10 cellular contexts compared by ENCODE assay signal in the genomic region with DNA sequence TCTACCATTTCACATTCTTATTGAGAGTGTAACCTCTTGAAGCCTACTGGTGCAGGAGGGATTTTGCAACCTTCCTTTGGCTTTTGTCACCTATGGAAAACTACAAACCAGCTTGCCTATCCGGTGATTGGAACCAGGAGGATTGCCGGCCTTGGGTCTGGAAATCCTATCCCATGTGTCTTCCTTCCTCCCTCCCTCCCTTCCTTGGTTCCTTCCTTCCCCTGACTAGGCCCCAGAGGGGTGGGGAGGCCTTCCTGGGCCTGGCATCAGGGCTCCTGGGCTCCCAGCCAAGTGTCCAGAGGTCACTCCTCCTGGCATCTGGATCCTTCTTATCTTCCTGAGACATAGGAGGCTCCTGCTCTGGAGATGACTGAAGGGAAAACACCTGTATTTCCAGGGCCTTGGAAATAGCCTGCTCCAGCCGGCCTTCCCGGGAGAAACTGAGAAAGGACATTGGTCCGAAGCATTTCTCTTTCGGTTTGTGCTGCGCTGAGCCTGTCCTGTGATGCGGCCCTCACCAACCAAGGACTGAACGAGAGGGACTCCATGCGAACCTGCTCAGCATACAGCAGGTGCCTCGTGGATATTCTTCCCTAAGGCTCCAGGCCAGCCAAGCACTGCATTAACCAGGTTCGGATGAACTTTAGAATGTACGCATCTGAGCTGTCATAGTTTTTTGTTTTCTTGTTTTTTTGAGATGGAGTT. TPM values are rescaled to one million over a fixed set of nuclear protein-coding genes. Genes with fewer than 3 reads are reported as not detected.
DNase-seq lines count a peak whose midpoint lies in the region; ATAC-seq, FAIRE-seq and TF ChIP-seq lines count a peak whose summit lies in the region.
"Had no signal": no experiment of that assay in that cellular context is flagged by ENCODE, and none has a peak within 500 bp of the region (broad histone marks: within the 10 kb centered on the region; RNA-seq: fewer than 3 reads in every experiment).

No MANE protein-coding gene starts in this region.

- ATAC-seq in GM23338 (no peak), heart left ventricle (peak in 2 of 4 donors; percentile 1 to 4), GM18519 (IDR thresholded peaks at IDR 0.05; ENCODE audit: low FRiP score, unreplicated experiment) (no peak), HG03039 (IDR thresholded peaks at IDR 0.05; ENCODE audit: unreplicated experiment) (no peak)

- FAIRE-seq in urothelium cell line (lab: Jason Lieb, UNC): no peak

- H3K4me3 Mint-ChIP-seq in GM23338: no peak overlapping the region

- H3K4me1 ChIP-seq in GM23338 (ENCODE audit: insufficient read depth): peaks cover 39% of the 10 kb centered on the region
- peaks cover 12 to 83% (median 50%) of the 10 kb centered on the region in 12 donors for H3K4me1 ChIP-seq in heart left ventricle
- H3K4me1 ChIP-seq in prostate gland (replicated peaks): peaks cover 23% of the 10 kb centered on the region
- H3K4me1 ChIP-seq: SJSA1 had no signal

- TF ChIP-seq CTCF in GM23338 (conservative IDR thresholded peaks at IDR 0.05; ENCODE audit: low read depth in 2 of 2) (no peak), heart left ventricle (IDR thresholded peaks at IDR 0.05) (no peak), prostate gland (IDR thresholded peaks at IDR 0.05) (no peak), GM10248 (IDR thresholded peaks at IDR 0.05; ENCODE audit: control extremely low read depth, extremely low read depth, low read depth, missing control alignments) (no peak)

- peaks cover 9% of the 10 kb centered on the region for H3K27me3 Mint-ChIP-seq in GM23338 (ENCODE audit: insufficient read depth, low read depth, poor library complexity)

- H3K79me2 ChIP-seq in GM23338 (replicated peaks; ENCODE audit: insufficient read depth): no peaks in the 10 kb centered on the region

- H3K4me1 Mint-ChIP-seq in GM23338: peaks cover 41% of the 10 kb centered on the region

- 0 out of 2 replicates have a peak overlapping the region, but pooled peaks have one; percentile 100 for H2AFZ ChIP-seq in GM23338

- CTCF ChIA-PET in GM10248 (lab: Yijun Ruan, JAX): no interaction called here

- WGBS in heart left ventricle, 4 donors: 50 to 70% (median 64%) methylated on average over 13 of the region's 13 CpGs
- WGBS in prostate gland: 89% methylated on average over 13 of the region's 13 CpGs

- no peaks in the 10 kb centered on the region for H3K9me3 Mint-ChIP-seq in GM23338

- H3K36me3 Mint-ChIP-seq in GM23338 (ENCODE audit: low read depth): no peaks in the 10 kb centered on the region

- H3K27me3 ChIP-seq in GM23338 (ENCODE audit: insufficient read depth) (no peaks in the 10 kb centered on the region), heart left ventricle (no peaks in the 10 kb centered on the region), prostate gland (replicated peaks; ENCODE audit: insufficient read depth) (no peaks in the 10 kb centered on the region)
- H3K27me3 ChIP-seq: SJSA1 had no signal

- H3K9me2 ChIP-seq in GM23338 (ENCODE audit: insufficient read depth): no peaks in the 10 kb centered on the region

- H3K4me2 ChIP-seq in GM23338: 0 out of 2 replicates have a peak overlapping the region, but pooled peaks have one; percentile 32

- H3K4me3 ChIP-seq in GM23338: no peak overlapping the region
- peak overlapping the region in 2 of 12 donors; percentile 16 to 20 for H3K4me3 ChIP-seq in heart left ventricle
- no peak overlapping the region for H3K4me3 ChIP-seq in prostate gland
- H3K4me3 ChIP-seq: SJSA1 had no signal

- TF ChIP-seq POLR2A in heart left ventricle (IDR thresholded peaks at IDR 0.05) (no peak), prostate gland (IDR thresholded peaks at IDR 0.05) (no peak)

- no peak overlapping the region for H3K27ac Mint-ChIP-seq in GM23338

- no peaks in the 10 kb centered on the region for H4K20me1 ChIP-seq in GM23338 (replicated peaks; ENCODE audit: insufficient read depth)

- DNase-seq in GM23338 (ENCODE audit: low spot score): no peak
- peak; percentile 44 for DNase-seq in SK-N-DZ (ENCODE audit: low spot score)
- peak; percentile 48 to 72 (median 58) for DNase-seq in heart left ventricle
- no peak for DNase-seq in prostate gland (ENCODE audit: low spot score)
- DNase-seq in GM10248 (ENCODE audit: extremely low spot score): no peak
- no peak for DNase-seq in urothelium cell line (ENCODE audit: low spot score)
- DNase-seq: activated naive CD4-positive, alpha-beta T cell had no signal

- intact Hi-C loops in heart left ventricle (cut with DNase I): loop anchor here in 9 of 10 donors (1.0 to 5.0 kb wide), 9 partner anchors 33 to 72 kb away; a partner anchor contains a TSS
- intact Hi-C loops in prostate gland (cut with DNase I): loop anchor here (5.0 kb wide), 1 partner anchor 43 kb away; a partner anchor contains a TSS

- no peaks in the 10 kb centered on the region; the same call in none of the 2 replicates for H3F3A ChIP-seq in GM23338 (replicated peaks; ENCODE audit: low read depth)

- POLR2A ChIA-PET in GM10248 (lab: Yijun Ruan, JAX): no interaction called here

- H3K36me3 ChIP-seq in GM23338 (ENCODE audit: insufficient read depth) (no peaks in the 10 kb centered on the region), heart left ventricle (no peaks in the 10 kb centered on the region), prostate gland (no peaks in the 10 kb centered on the region)
- H3K36me3 ChIP-seq: SJSA1 had no signal

- H3K9me3 ChIP-seq in heart left ventricle: no peaks in the 10 kb centered on the region
- H3K9me3 ChIP-seq in prostate gland: no peaks in the 10 kb centered on the region
- H3K9me3 ChIP-seq: SJSA1 had no signal

- H3K27ac ChIP-seq in GM23338 (ENCODE audit: low read depth) (no peak overlapping the region), heart left ventricle (peak overlapping the region; percentile 72 to 97 (median 92)), prostate gland (peak overlapping the region; percentile 52 to 84)
- H3K27ac ChIP-seq: SJSA1 had no signal

TF ChIP-seq in GM23338, 12 proteins besides CTCF, POLR2A, EP300 and RAD21 (continues in another document):
- TF ChIP-seq CREB1 (CRISPR knock-in tag; IDR thresholded peaks at IDR 0.05; ENCODE audit: low read depth): no peak
- TF ChIP-seq, protein P1, sequence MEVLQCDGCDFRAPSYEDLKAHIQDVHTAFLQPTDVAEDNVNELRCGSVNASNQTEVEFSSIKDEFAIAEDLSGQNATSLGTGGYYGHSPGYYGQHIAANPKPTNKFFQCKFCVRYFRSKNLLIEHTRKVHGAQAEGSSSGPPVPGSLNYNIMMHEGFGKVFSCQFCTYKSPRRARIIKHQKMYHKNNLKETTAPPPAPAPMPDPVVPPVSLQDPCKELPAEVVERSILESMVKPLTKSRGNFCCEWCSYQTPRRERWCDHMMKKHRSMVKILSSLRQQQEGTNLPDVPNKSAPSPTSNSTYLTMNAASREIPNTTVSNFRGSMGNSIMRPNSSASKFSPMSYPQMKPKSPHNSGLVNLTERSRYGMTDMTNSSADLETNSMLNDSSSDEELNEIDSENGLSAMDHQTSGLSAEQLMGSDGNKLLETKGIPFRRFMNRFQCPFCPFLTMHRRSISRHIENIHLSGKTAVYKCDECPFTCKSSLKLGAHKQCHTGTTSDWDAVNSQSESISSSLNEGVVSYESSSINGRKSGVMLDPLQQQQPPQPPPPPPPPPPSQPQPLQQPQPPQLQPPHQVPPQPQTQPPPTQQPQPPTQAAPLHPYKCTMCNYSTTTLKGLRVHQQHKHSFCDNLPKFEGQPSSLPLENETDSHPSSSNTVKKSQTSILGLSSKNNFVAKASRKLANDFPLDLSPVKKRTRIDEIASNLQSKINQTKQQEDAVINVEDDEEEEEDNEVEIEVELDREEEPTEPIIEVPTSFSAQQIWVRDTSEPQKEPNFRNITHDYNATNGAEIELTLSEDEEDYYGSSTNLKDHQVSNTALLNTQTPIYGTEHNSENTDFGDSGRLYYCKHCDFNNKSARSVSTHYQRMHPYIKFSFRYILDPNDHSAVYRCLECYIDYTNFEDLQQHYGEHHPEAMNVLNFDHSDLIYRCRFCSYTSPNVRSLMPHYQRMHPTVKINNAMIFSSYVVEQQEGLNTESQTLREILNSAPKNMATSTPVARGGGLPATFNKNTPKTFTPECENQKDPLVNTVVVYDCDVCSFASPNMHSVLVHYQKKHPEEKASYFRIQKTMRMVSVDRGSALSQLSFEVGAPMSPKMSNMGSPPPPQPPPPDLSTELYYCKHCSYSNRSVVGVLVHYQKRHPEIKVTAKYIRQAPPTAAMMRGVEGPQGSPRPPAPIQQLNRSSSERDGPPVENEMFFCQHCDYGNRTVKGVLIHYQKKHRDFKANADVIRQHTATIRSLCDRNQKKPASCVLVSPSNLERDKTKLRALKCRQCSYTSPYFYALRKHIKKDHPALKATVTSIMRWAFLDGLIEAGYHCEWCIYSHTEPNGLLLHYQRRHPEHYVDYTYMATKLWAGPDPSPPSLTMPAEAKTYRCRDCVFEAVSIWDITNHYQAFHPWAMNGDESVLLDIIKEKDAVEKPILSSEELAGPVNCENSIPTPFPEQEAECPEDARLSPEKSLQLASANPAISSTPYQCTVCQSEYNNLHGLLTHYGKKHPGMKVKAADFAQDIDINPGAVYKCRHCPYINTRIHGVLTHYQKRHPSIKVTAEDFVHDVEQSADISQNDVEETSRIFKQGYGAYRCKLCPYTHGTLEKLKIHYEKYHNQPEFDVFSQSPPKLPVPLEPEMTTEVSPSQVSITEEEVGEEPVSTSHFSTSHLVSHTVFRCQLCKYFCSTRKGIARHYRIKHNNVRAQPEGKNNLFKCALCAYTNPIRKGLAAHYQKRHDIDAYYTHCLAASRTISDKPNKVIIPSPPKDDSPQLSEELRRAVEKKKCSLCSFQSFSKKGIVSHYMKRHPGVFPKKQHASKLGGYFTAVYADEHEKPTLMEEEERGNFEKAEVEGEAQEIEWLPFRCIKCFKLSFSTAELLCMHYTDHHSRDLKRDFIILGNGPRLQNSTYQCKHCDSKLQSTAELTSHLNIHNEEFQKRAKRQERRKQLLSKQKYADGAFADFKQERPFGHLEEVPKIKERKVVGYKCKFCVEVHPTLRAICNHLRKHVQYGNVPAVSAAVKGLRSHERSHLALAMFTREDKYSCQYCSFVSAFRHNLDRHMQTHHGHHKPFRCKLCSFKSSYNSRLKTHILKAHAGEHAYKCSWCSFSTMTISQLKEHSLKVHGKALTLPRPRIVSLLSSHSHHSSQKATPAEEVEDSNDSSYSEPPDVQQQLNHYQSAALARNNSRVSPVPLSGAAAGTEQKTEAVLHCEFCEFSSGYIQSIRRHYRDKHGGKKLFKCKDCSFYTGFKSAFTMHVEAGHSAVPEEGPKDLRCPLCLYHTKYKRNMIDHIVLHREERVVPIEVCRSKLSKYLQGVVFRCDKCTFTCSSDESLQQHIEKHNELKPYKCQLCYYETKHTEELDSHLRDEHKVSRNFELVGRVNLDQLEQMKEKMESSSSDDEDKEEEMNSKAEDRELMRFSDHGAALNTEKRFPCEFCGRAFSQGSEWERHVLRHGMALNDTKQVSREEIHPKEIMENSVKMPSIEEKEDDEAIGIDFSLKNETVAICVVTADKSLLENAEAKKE (CRISPR knock-in tag; IDR thresholded peaks at IDR 0.05): no peak

RNA-seq across cellular contexts. Expression of a gene that starts 43.4 kb away (rescaled TPM):
- total RNA-seq in GM23338 (2014; rRNA removed; shearing (Covaris generic)): 216 and 223 TPM in 2 replicates
- 296 and 300 TPM in 2 replicates for polyA plus RNA-seq in GM23338 (2016; fragmentation: Nextera tagmentation; extraction: Ambion mirVana)
- polyA plus RNA-seq in SK-N-DZ (2014; cell fraction: cytosol; rRNA removed): 629 and 652 TPM in 2 replicates
- polyA plus RNA-seq in SK-N-DZ (2014; cell fraction: nucleus; rRNA removed): 256 and 362 TPM in 2 replicates
- total RNA-seq in heart left ventricle: 100 to 1,000 TPM; 146 to 230 (median 176) TPM
- 100 to 1,000 TPM; 123 to 293 TPM for polyA plus RNA-seq in heart left ventricle
- 100 to 1,000 TPM in 1 of 2 donors, 10 to 100 TPM in 1; 84.1 to 181 TPM for total RNA-seq in prostate gland

Comparison
In these comparisons a context has a peak if more than half of its experiments do, and no peak if none do; other contexts are left out.
1. DNase-seq: peak in SK-N-DZ (single experiment) and heart left ventricle (5 of 5); none in GM23338 (single experiment), prostate gland (single experiment), GM10248 (single experiment) and urothelium cell line (single experiment).